ENCODE assay signal across 9 cellular contexts in genomic region chr21:34707876-34708325, GRCh38. TPM values are rescaled to one million over a fixed set of nuclear protein-coding genes. Genes with fewer than 3 reads are reported as not detected.
A peak's percentile ranks its signal among the peaks of the same experiment; 100 is the strongest.
DNase-seq lines count a peak whose midpoint lies in the region; ATAC-seq and TF ChIP-seq lines count a peak whose summit lies in the region.
"Had no signal": no experiment of that assay in that cellular context is flagged by ENCODE, and none has a peak within 500 bp of the region (broad histone marks: within the 10 kb centered on the region; RNA-seq: fewer than 3 reads in every experiment).

No MANE protein-coding gene starts in this region.

- H3K36me3 Mint-ChIP-seq in activated naive CD4-positive, alpha-beta T cell treated with anti-CD3 and anti-CD28 coated beads, Interleukin-2, amount 50 U/mL, for 72 hours, result no peaks in the 10 kb centered on the region

- POLR2A ChIA-PET in GM10248 (lab: Yijun Ruan, JAX), result no interaction called here

- no peaks in the 10 kb centered on the region for H3K27me3 ChIP-seq in trophoblast cell (ENCODE audit: insufficient read depth, low read length)

- no peaks in the 10 kb centered on the region for H3K4me1 ChIP-seq in trophoblast cell (ENCODE audit: control insufficient read depth in 1 of 2, insufficient read depth in 2 of 2, low read length in 2 of 2)

- H3K4ac ChIP-seq in trophoblast cell (ENCODE audit: low read depth, low read length), result no peak overlapping the region

- H3K18ac ChIP-seq in trophoblast cell (ENCODE audit: low read length), result no peak overlapping the region

- no peak overlapping the region for H4K91ac ChIP-seq in trophoblast cell (ENCODE audit: low read depth, low read length)

- H3K4me2 ChIP-seq in trophoblast cell (ENCODE audit: low read length), result no peak overlapping the region

- H3K27ac ChIP-seq in trophoblast cell (ENCODE audit: low read depth, low read length), result no peak overlapping the region
- H3K27ac ChIP-seq: neutrophil had no signal

- no peaks in the 10 kb centered on the region for H3K36me3 ChIP-seq in trophoblast cell (ENCODE audit: control insufficient read depth in 1 of 2, insufficient read depth in 2 of 2, low read length in 2 of 2)
- H3K36me3 ChIP-seq: neutrophil had no signal

- no peak overlapping the region for H2AK5ac ChIP-seq in trophoblast cell (ENCODE audit: low read length)

- H2BK5ac ChIP-seq in trophoblast cell (ENCODE audit: low read depth, low read length, poor library complexity), result no peak overlapping the region

- H3K14ac ChIP-seq in trophoblast cell (ENCODE audit: low read length), result no peak overlapping the region

- H4K12ac ChIP-seq in trophoblast cell (ENCODE audit: low read depth, low read length), result no peak overlapping the region

- peaks cover 2% of the 10 kb centered on the region for H3K9me3 ChIP-seq in trophoblast cell (ENCODE audit: insufficient read depth, low read depth, low read length)
- H3K9me3 ChIP-seq: neutrophil had no signal

- H3K9me3 Mint-ChIP-seq in activated naive CD4-positive, alpha-beta T cell treated with anti-CD3 and anti-CD28 coated beads, Interleukin-2, amount 50 U/mL, for 72 hours, result no peaks in the 10 kb centered on the region

- no peak overlapping the region for H4K8ac ChIP-seq in trophoblast cell (ENCODE audit: low read depth, low read length)

- H2BK12ac ChIP-seq in trophoblast cell (ENCODE audit: low read length), result no peak overlapping the region

- no peak overlapping the region for H3K23ac ChIP-seq in trophoblast cell (ENCODE audit: low read length)

- no peaks in the 10 kb centered on the region for H3K79me1 ChIP-seq in trophoblast cell (ENCODE audit: low read length)

- DNase-seq in GM10248 (ENCODE audit: extremely low spot score) (peak; percentile 81), NCI-H1930 (lab: John Stamatoyannopoulos, UW) (no peak), trophoblast cell (no peak), amniotic stem cell (lab: John Stamatoyannopoulos, UW) (no peak), NCI-H510A treated with DMSO at 0.1 percent for 48 hours (lab: John Stamatoyannopoulos, UW) (no peak)
- DNase-seq in activated naive CD4-positive, alpha-beta T cell treated with anti-CD3 and anti-CD28 coated beads, Interleukin-2, amount 50 U/mL, for 72 hours (ENCODE audit: low spot score in 2 of 2), result peak in 1 of 2 donors; percentile 61

- H2AFZ ChIP-seq in trophoblast cell (ENCODE audit: insufficient read depth, low read length, poor library complexity), result no peak overlapping the region

- no peak overlapping the region for H2BK120ac ChIP-seq in trophoblast cell (ENCODE audit: insufficient read depth, low read length, poor library complexity)

- H3K79me2 ChIP-seq in trophoblast cell (ENCODE audit: control insufficient read depth, insufficient read depth, low read length, poor library complexity), result no peaks in the 10 kb centered on the region

- H3K9ac ChIP-seq in trophoblast cell (ENCODE audit: low read length), result no peak overlapping the region

- no peak for TF ChIP-seq CTCF in GM10248 (IDR thresholded peaks at IDR 0.05; ENCODE audit: control extremely low read depth, extremely low read depth, low read depth, missing control alignments)

- ATAC-seq in GM21515 (IDR thresholded peaks at IDR 0.05; ENCODE audit: unreplicated experiment), result peak; percentile 86
- ATAC-seq in HG03575 (IDR thresholded peaks at IDR 0.05; ENCODE audit: extremely low read depth, insufficient number of reproducible peaks, low FRiP score, unreplicated experiment), result peak; percentile 47
- peak; percentile 96 to 98 for ATAC-seq in activated naive CD4-positive, alpha-beta T cell treated with anti-CD3 and anti-CD28 coated beads, Interleukin-2, amount 50 U/mL, for 72 hours

- H3K27ac Mint-ChIP-seq in activated naive CD4-positive, alpha-beta T cell treated with anti-CD3 and anti-CD28 coated beads, Interleukin-2, amount 50 U/mL, for 72 hours, result peak overlapping the region; percentile 25 to 47

- WGBS in trophoblast cell (ENCODE audit: extremely low coverage, insufficient coverage, insufficient read length), result no CpG with 5 or more reads among the region's 8 CpGs

- CTCF ChIA-PET in GM10248 (lab: Yijun Ruan, JAX), result interaction anchor here (1.2 to 5.3 kb wide), 6 partner anchors 13 to 346 kb away, joined by 3 to 49 read pairs (median 7); no protein-coding TSS in a partner anchor

- H3K4me3 ChIP-seq in trophoblast cell (ENCODE audit: low read depth, low read length), result no peak overlapping the region

RNA-seq across cellular contexts. Expression of gene CLIC6, which starts 39.1 kb away (rescaled TPM):
- under 1 TPM; 0.07 to 0.31 TPM for total RNA-seq in activated naive CD4-positive, alpha-beta T cell treated with anti-CD3 and anti-CD28 coated beads, Interleukin-2, amount 50 U/mL, for 72 hours
- 0.18 and 0.19 TPM in 2 replicates for polyA plus RNA-seq in trophoblast cell (2013)

Comparison
In these comparisons a context has a peak if more than half of its experiments do, and no peak if none do; other contexts are left out.
1. ATAC-seq: peak in every context shown above with its lines; median percentile 97 in activated naive CD4-positive, alpha-beta T cell treated with anti-CD3 and anti-CD28 coated beads, Interleukin-2, amount 50 U/mL, for 72 hours; 86 in GM21515; 47 in HG03575.